Comparison of ENCODE assay signal across 10 cellular contexts in genomic region chr9:137314561-137315560, GRCh38. TPM values are rescaled to one million over a fixed set of nuclear protein-coding genes. Genes with fewer than 3 reads are reported as not detected.
DNase-seq lines count a peak whose midpoint lies in the region; ATAC-seq and TF ChIP-seq lines count a peak whose summit lies in the region.
"Had no signal": no experiment of that assay in that cellular context is flagged by ENCODE, and none has a peak within 500 bp of the region (broad histone marks: within the 10 kb centered on the region; RNA-seq: fewer than 3 reads in every experiment).

No MANE protein-coding gene starts in this region.

- ATAC-seq in activated CD8-positive, alpha-beta memory T cell treated with anti-CD3 and anti-CD28 coated beads, Interleukin-2, amount 10 ng/mL, durations not matched to agents 7 days and 5 days, result no peak
- ATAC-seq in WTC11 (no peak), HG02642 (IDR thresholded peaks at IDR 0.05; ENCODE audit: poor library complexity, unreplicated experiment) (no peak), GM18868 (IDR thresholded peaks at IDR 0.05; ENCODE audit: unreplicated experiment) (no peak)

- POLR2A ChIA-PET in WTC11 (lab: Charles Lee), result interaction anchor here (1.3 kb wide), 1 partner anchor 38 kb away, joined by 4 read pairs; no protein-coding TSS in a partner anchor

- H3K27me3 ChIP-seq in layer of hippocampus (ENCODE audit: control insufficient read depth, insufficient read depth, low read length), result peaks cover 5% of the 10 kb centered on the region

- H3K9me3 Mint-ChIP-seq in activated CD8-positive, alpha-beta memory T cell treated with anti-CD3 and anti-CD28 coated beads, Interleukin-2, amount 10 ng/mL, durations not matched to agents 7 days and 5 days (ENCODE audit: low read depth), result no peaks in the 10 kb centered on the region
- H3K9me3 Mint-ChIP-seq in WTC11, result no peaks in the 10 kb centered on the region
- no peaks in the 10 kb centered on the region for H3K9me3 Mint-ChIP-seq in type B pancreatic cell

- peak; percentile 16 for DNase-seq in activated CD8-positive, alpha-beta memory T cell treated with anti-CD3 and anti-CD28 coated beads, Interleukin-2, amount 50 U/mL, for 4 hours
- no peak for DNase-seq in activated CD8-positive, alpha-beta memory T cell treated with anti-CD3 and anti-CD28 coated beads, Interleukin-2, amount 10 ng/mL, durations not matched to agents 7 days and 5 days
- DNase-seq in WTC11 (ENCODE audit: low spot score) (no peak), type B pancreatic cell (ENCODE audit: extremely low spot score, unreplicated experiment) (peak; percentile 71), G401 (ENCODE audit: low spot score) (no peak)
- DNase-seq: NCI-H1105 treated with DMSO at 0.1 percent for 48 hours had no signal

- in situ Hi-C loops in G401 (cut with HindIII; ENCODE audit: low sequenced_read_pairs), result loop anchor here (10.0 kb wide), 1 partner anchor 100 kb away; no protein-coding TSS in a partner anchor

- H3K27ac ChIP-seq in layer of hippocampus (ENCODE audit: low read depth, low read length), result peak overlapping the region; percentile 30

- no peaks in the 10 kb centered on the region for H3K27me3 Mint-ChIP-seq in activated CD8-positive, alpha-beta memory T cell treated with anti-CD3 and anti-CD28 coated beads, Interleukin-2, amount 10 ng/mL, durations not matched to agents 7 days and 5 days
- no peaks in the 10 kb centered on the region for H3K27me3 Mint-ChIP-seq in WTC11 (ENCODE audit: low read depth)
- H3K27me3 Mint-ChIP-seq in type B pancreatic cell, result no peaks in the 10 kb centered on the region

- H3K4me1 Mint-ChIP-seq in activated CD8-positive, alpha-beta memory T cell treated with anti-CD3 and anti-CD28 coated beads, Interleukin-2, amount 10 ng/mL, durations not matched to agents 7 days and 5 days, result no peaks in the 10 kb centered on the region
- H3K4me1 Mint-ChIP-seq in WTC11, result peaks cover 7% of the 10 kb centered on the region; the same call in 1 of the 2 replicates
- no peaks in the 10 kb centered on the region for H3K4me1 Mint-ChIP-seq in type B pancreatic cell (ENCODE audit: unreplicated experiment)

- TF ChIP-seq CTCF in WTC11 (IDR thresholded peaks at IDR 0.05) (no peak), type B pancreatic cell (conservative IDR thresholded peaks at IDR 0.05) (no peak)

- no peaks in the 10 kb centered on the region for H3K36me3 Mint-ChIP-seq in activated CD8-positive, alpha-beta memory T cell treated with anti-CD3 and anti-CD28 coated beads, Interleukin-2, amount 10 ng/mL, durations not matched to agents 7 days and 5 days
- H3K36me3 Mint-ChIP-seq in WTC11, result no peaks in the 10 kb centered on the region
- no peaks in the 10 kb centered on the region for H3K36me3 Mint-ChIP-seq in type B pancreatic cell

- CTCF ChIA-PET in activated CD8-positive, alpha-beta memory T cell treated with anti-CD3 and anti-CD28 coated beads, Interleukin-2, amount 10 ng/mL, durations not matched to agents 7 days and 5 days (lab: Charles Lee), result interaction anchor here (1.9 kb wide), 1 partner anchor 13 kb away, joined by 5 read pairs; the partner anchor contains the start of gene NRARP
- CTCF ChIA-PET in WTC11 (lab: Charles Lee), result interaction anchor here (1.3 to 6.6 kb wide), 3 partner anchors 11 to 78 kb away, joined by 7 to 172 read pairs (median 15); partner anchors contain the start of gene NRARP

- no peak overlapping the region for H3K4me3 Mint-ChIP-seq in activated CD8-positive, alpha-beta memory T cell treated with anti-CD3 and anti-CD28 coated beads, Interleukin-2, amount 10 ng/mL, durations not matched to agents 7 days and 5 days
- H3K4me3 Mint-ChIP-seq in WTC11, result 0 out of 2 replicates have a peak overlapping the region, but pooled peaks have one; percentile 18
- no peak overlapping the region for H3K4me3 Mint-ChIP-seq in type B pancreatic cell

- H3K27ac Mint-ChIP-seq in activated CD8-positive, alpha-beta memory T cell treated with anti-CD3 and anti-CD28 coated beads, Interleukin-2, amount 10 ng/mL, durations not matched to agents 7 days and 5 days, result no peak overlapping the region
- no peak overlapping the region for H3K27ac Mint-ChIP-seq in WTC11
- H3K27ac Mint-ChIP-seq in type B pancreatic cell, result no peak overlapping the region

TF ChIP-seq in WTC11, 78 proteins besides CTCF, POLR2A, EP300 and RAD21:
- TF ChIP-seq, protein P1, sequence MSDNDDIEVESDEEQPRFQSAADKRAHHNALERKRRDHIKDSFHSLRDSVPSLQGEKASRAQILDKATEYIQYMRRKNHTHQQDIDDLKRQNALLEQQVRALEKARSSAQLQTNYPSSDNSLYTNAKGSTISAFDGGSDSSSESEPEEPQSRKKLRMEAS (CRISPR knock-in tag; IDR thresholded peaks at IDR 0.05), result no peak
- TF ChIP-seq, protein P2, sequence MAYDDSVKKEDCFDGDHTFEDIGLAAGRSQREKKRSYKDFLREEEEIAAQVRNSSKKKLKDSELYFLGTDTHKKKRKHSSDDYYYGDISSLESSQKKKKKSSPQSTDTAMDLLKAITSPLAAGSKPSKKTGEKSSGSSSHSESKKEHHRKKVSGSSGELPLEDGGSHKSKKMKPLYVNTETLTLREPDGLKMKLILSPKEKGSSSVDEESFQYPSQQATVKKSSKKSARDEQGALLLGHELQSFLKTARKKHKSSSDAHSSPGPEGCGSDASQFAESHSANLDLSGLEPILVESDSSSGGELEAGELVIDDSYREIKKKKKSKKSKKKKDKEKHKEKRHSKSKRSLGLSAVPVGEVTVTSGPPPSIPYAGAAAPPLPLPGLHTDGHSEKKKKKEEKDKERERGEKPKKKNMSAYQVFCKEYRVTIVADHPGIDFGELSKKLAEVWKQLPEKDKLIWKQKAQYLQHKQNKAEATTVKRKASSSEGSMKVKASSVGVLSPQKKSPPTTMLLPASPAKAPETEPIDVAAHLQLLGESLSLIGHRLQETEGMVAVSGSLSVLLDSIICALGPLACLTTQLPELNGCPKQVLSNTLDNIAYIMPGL (CRISPR knock-in tag; IDR thresholded peaks at IDR 0.05), result 0 out of 2 replicates have a peak, but pooled peaks have one; percentile 35

RNA-seq across cellular contexts. Expression of gene NRARP, which starts 12.8 kb away (rescaled TPM):
- 1 to 10 TPM; 1.6 to 4.5 TPM for total RNA-seq in activated CD8-positive, alpha-beta memory T cell treated with anti-CD3 and anti-CD28 coated beads, Interleukin-2, amount 10 ng/mL, durations not matched to agents 7 days and 5 days
- total RNA-seq in WTC11 (2021), result 46.7 to 52.4 TPM (median 51.5 TPM) in 3 replicates
- total RNA-seq in type B pancreatic cell (ENCODE audit: low replicate concordance), result 17.9 and 21.7 TPM in 2 replicates
- 6.3 and 6.7 TPM in 2 replicates for total RNA-seq in G401 (2014; rRNA removed; shearing (Covaris generic))
- total RNA-seq: fibroblast of lung had no signal

RNA-seq across cellular contexts. Expression of gene TOR4A, which starts 37.3 kb away (rescaled TPM):
- 10 to 100 TPM; 10.9 to 13.3 TPM for total RNA-seq in activated CD8-positive, alpha-beta memory T cell treated with anti-CD3 and anti-CD28 coated beads, Interleukin-2, amount 10 ng/mL, durations not matched to agents 7 days and 5 days
- 7.3 to 11.8 TPM (median 11.3 TPM) in 3 replicates for total RNA-seq in WTC11 (2021)
- 2.7 and 4.5 TPM in 2 replicates for total RNA-seq in type B pancreatic cell (ENCODE audit: low replicate concordance)
- total RNA-seq in G401 (2014; rRNA removed; shearing (Covaris generic)), result 38.2 and 41.7 TPM in 2 replicates

RNA-seq across cellular contexts. Expression of gene NELFB, which starts 59.7 kb away (rescaled TPM):
- 10 to 100 TPM; 70.8 to 75.3 TPM for total RNA-seq in activated CD8-positive, alpha-beta memory T cell treated with anti-CD3 and anti-CD28 coated beads, Interleukin-2, amount 10 ng/mL, durations not matched to agents 7 days and 5 days
- total RNA-seq in WTC11 (2021) (93.7 to 95.0 TPM (median 94.7 TPM) in 3 replicates), type B pancreatic cell (ENCODE audit: low replicate concordance) (52.4 and 61.9 TPM in 2 replicates)
- 93.6 and 118 TPM in 2 replicates for total RNA-seq in G401 (2014; rRNA removed; shearing (Covaris generic))

Comparison
In these comparisons a context has a peak if more than half of its experiments do, and no peak if none do; other contexts are left out.
1. DNase-seq: peak in activated CD8-positive, alpha-beta memory T cell treated with anti-CD3 and anti-CD28 coated beads, Interleukin-2, amount 50 U/mL, for 4 hours (single experiment) and type B pancreatic cell (single experiment); none in activated CD8-positive, alpha-beta memory T cell treated with anti-CD3 and anti-CD28 coated beads, Interleukin-2, amount 10 ng/mL, durations not matched to agents 7 days and 5 days (single experiment), WTC11 (single experiment) and G401 (single experiment).